In genomic region chr3:71428841-71429609, GRCh38 we compare ENCODE assay signal across 8 cellular contexts.
A peak's percentile ranks its signal among the peaks of the same experiment; 100 is the strongest.
DNase-seq lines count a peak whose midpoint lies in the region; ATAC-seq and TF ChIP-seq lines count a peak whose summit lies in the region.

No MANE protein-coding gene starts in this region.

- no peaks in the 10 kb centered on the region for H3K9me3 Mint-ChIP-seq in WTC11
- no peaks in the 10 kb centered on the region for H3K9me3 Mint-ChIP-seq in activated T-helper 1 cell treated with anti-CD3 and anti-CD28 coated beads, Interleukin-12 subunit alpha, Interleukin-12 subunit beta, Interleukin-2, Interleukin-4 antibody, amounts not matched to agents 30 ng/mL and 10 ng/mL and 1 ng/mL, durations not matched to agents 14 hours and 24 hours and 36 hours

- POLR2A ChIA-PET in WTC11 (lab: Charles Lee), result no interaction called here

- intact Hi-C loops in left ventricle myocardium inferior (cut with micrococcal nuclease) (no loop called here), posterior vena cava (cut with DNase I) (no loop called here)
- intact Hi-C loops in activated T-helper 1 cell treated with anti-CD3 and anti-CD28 coated beads, Interleukin-12 subunit alpha, Interleukin-12 subunit beta, Interleukin-2, Interleukin-4 antibody, amounts not matched to agents 30 ng/mL and 10 ng/mL and 1 ng/mL, durations not matched to agents 14 hours and 24 hours and 36 hours (cut with micrococcal nuclease), result no loop called here

- no peaks in the 10 kb centered on the region for H3K27me3 Mint-ChIP-seq in WTC11 (ENCODE audit: low read depth)
- H3K27me3 Mint-ChIP-seq in activated T-helper 1 cell treated with anti-CD3 and anti-CD28 coated beads, Interleukin-12 subunit alpha, Interleukin-12 subunit beta, Interleukin-2, Interleukin-4 antibody, amounts not matched to agents 30 ng/mL and 10 ng/mL and 1 ng/mL, durations not matched to agents 14 hours and 24 hours and 36 hours (ENCODE audit: insufficient read depth), result peaks cover 47% of the 10 kb centered on the region

- H3K4me3 ChIP-seq in left ventricle myocardium inferior, result peak overlapping the region; percentile 44
- H3K4me3 ChIP-seq in smooth muscle cell, result no peak overlapping the region

- peaks cover 13% of the 10 kb centered on the region for H3K79me2 ChIP-seq in smooth muscle cell (ENCODE audit: low read depth)

- ATAC-seq in WTC11, result no peak
- ATAC-seq in GM19035 (IDR thresholded peaks at IDR 0.05; ENCODE audit: unreplicated experiment), result no peak

- no peak overlapping the region for H3K4me3 Mint-ChIP-seq in WTC11
- no peak overlapping the region for H3K4me3 Mint-ChIP-seq in activated T-helper 1 cell treated with anti-CD3 and anti-CD28 coated beads, Interleukin-12 subunit alpha, Interleukin-12 subunit beta, Interleukin-2, Interleukin-4 antibody, amounts not matched to agents 30 ng/mL and 10 ng/mL and 1 ng/mL, durations not matched to agents 14 hours and 24 hours and 36 hours

- peak overlapping the region; percentile 50; the same call in 1 of the 2 replicates for H3K27ac Mint-ChIP-seq in WTC11
- no peak overlapping the region for H3K27ac Mint-ChIP-seq in activated T-helper 1 cell treated with anti-CD3 and anti-CD28 coated beads, Interleukin-12 subunit alpha, Interleukin-12 subunit beta, Interleukin-2, Interleukin-4 antibody, amounts not matched to agents 30 ng/mL and 10 ng/mL and 1 ng/mL, durations not matched to agents 14 hours and 24 hours and 36 hours

- peaks cover 46% of the 10 kb centered on the region for H3K4me1 Mint-ChIP-seq in WTC11
- peaks cover 7% of the 10 kb centered on the region for H3K4me1 Mint-ChIP-seq in activated T-helper 1 cell treated with anti-CD3 and anti-CD28 coated beads, Interleukin-12 subunit alpha, Interleukin-12 subunit beta, Interleukin-2, Interleukin-4 antibody, amounts not matched to agents 30 ng/mL and 10 ng/mL and 1 ng/mL, durations not matched to agents 14 hours and 24 hours and 36 hours (ENCODE audit: low read depth)

- H3K36me3 Mint-ChIP-seq in WTC11, result no peaks in the 10 kb centered on the region
- H3K36me3 Mint-ChIP-seq in activated T-helper 1 cell treated with anti-CD3 and anti-CD28 coated beads, Interleukin-12 subunit alpha, Interleukin-12 subunit beta, Interleukin-2, Interleukin-4 antibody, amounts not matched to agents 30 ng/mL and 10 ng/mL and 1 ng/mL, durations not matched to agents 14 hours and 24 hours and 36 hours (ENCODE audit: low read depth), result peaks cover 3% of the 10 kb centered on the region

- 80% methylated on average over 17 of the region's 17 CpGs for WGBS in smooth muscle cell (ENCODE audit: low lambda C conversion rate)

- H3K9ac ChIP-seq in smooth muscle cell (ENCODE audit: low read depth), result no peak overlapping the region

- H3K27ac ChIP-seq in left ventricle myocardium inferior (replicated peaks) (peak overlapping the region; percentile 63), smooth muscle cell (ENCODE audit: low read depth) (peak overlapping the region; percentile 42)

- H3K4me2 ChIP-seq in smooth muscle cell, result no peak overlapping the region

- H3K36me3 ChIP-seq in left ventricle myocardium inferior (no peaks in the 10 kb centered on the region), smooth muscle cell (ENCODE audit: low read depth) (no peaks in the 10 kb centered on the region)

- TF ChIP-seq CTCF in WTC11 (IDR thresholded peaks at IDR 0.05) (no peak), left ventricle myocardium inferior (IDR thresholded peaks at IDR 0.05; ENCODE audit: borderline replicate concordance) (no peak), smooth muscle cell (IDR thresholded peaks at IDR 0.05; ENCODE audit: borderline replicate concordance, insufficient read depth, poor library complexity, severe bottlenecking) (no peak)

- no peaks in the 10 kb centered on the region for H4K20me1 ChIP-seq in smooth muscle cell (ENCODE audit: low read depth)

- CTCF ChIA-PET in WTC11 (lab: Charles Lee), result interaction anchor here (1.0 to 1.3 kb wide), 3 partner anchors 13 to 33 kb away, joined by 3 to 5 read pairs (median 4); no protein-coding TSS in a partner anchor

- H3K9me3 ChIP-seq in left ventricle myocardium inferior (replicated peaks) (no peaks in the 10 kb centered on the region), smooth muscle cell (replicated peaks; ENCODE audit: low read depth) (no peaks in the 10 kb centered on the region)

- H3K27me3 ChIP-seq in left ventricle myocardium inferior (ENCODE audit: low read depth), result no peaks in the 10 kb centered on the region
- no peaks in the 10 kb centered on the region for H3K27me3 ChIP-seq in smooth muscle cell (ENCODE audit: low read depth)

- peaks cover 49% of the 10 kb centered on the region for H3K4me1 ChIP-seq in left ventricle myocardium inferior
- no peaks in the 10 kb centered on the region for H3K4me1 ChIP-seq in smooth muscle cell (ENCODE audit: low read depth)

- no peaks in the 10 kb centered on the region for H3F3A ChIP-seq in smooth muscle cell (ENCODE audit: low read depth)

- DNase-seq in DMS53 (lab: John Stamatoyannopoulos, UW) (peak; percentile 0), DMS53 treated with DMSO at 0.1 percent for 48 hours (lab: John Stamatoyannopoulos, UW; ENCODE audit: unreplicated experiment) (no peak), WTC11 (ENCODE audit: low spot score) (no peak), left ventricle myocardium inferior (peak; percentile 35), smooth muscle cell (lab: John Stamatoyannopoulos, UW; ENCODE audit: unreplicated experiment) (no peak), posterior vena cava (ENCODE audit: low spot score) (no peak)
- no peak for DNase-seq in activated T-helper 1 cell treated with anti-CD3 and anti-CD28 coated beads, Interleukin-12 subunit alpha, Interleukin-12 subunit beta, Interleukin-2, Interleukin-4 antibody, amounts not matched to agents 30 ng/mL and 10 ng/mL and 1 ng/mL, durations not matched to agents 14 hours and 24 hours and 36 hours (ENCODE audit: low spot score)

- no peak overlapping the region for H2AFZ ChIP-seq in smooth muscle cell (ENCODE audit: low read depth)

TF ChIP-seq in WTC11, 78 proteins besides CTCF, POLR2A, EP300 and RAD21 (continues in another document):
- TF ChIP-seq AFF4 (CRISPR knock-in tag; IDR thresholded peaks at IDR 0.05; ENCODE audit: borderline replicate concordance), result no peak
- TF ChIP-seq IRF2 (CRISPR knock-in tag; IDR thresholded peaks at IDR 0.05; ENCODE audit: borderline replicate concordance, low read depth), result no peak
- no peak for TF ChIP-seq HMGXB4 (CRISPR knock-in tag; IDR thresholded peaks at IDR 0.05)
- TF ChIP-seq JAZF1 (CRISPR knock-in tag; IDR thresholded peaks at IDR 0.05), result no peak
- no peak for TF ChIP-seq NFE2L1 (CRISPR knock-in tag; IDR thresholded peaks at IDR 0.05)
- no peak for TF ChIP-seq ZNF121 (CRISPR knock-in tag; IDR thresholded peaks at IDR 0.05)
- TF ChIP-seq ZNF138 (CRISPR knock-in tag; conservative IDR thresholded peaks at IDR 0.05), result no peak
- no peak for TF ChIP-seq RORB (CRISPR knock-in tag; IDR thresholded peaks at IDR 0.05)
- TF ChIP-seq ATF2 (CRISPR knock-in tag; IDR thresholded peaks at IDR 0.05; ENCODE audit: borderline replicate concordance, low read depth), result no peak
- TF ChIP-seq TP53 (CRISPR knock-in tag; IDR thresholded peaks at IDR 0.05), result no peak

Comparison
In these comparisons a context has a peak if more than half of its experiments do, and no peak if none do; other contexts are left out.
1. DNase-seq: peak in DMS53 (single experiment) and left ventricle myocardium inferior (single experiment); none in DMS53 treated with DMSO at 0.1 percent for 48 hours (single experiment), WTC11 (single experiment), smooth muscle cell (single experiment), activated T-helper 1 cell treated with anti-CD3 and anti-CD28 coated beads, Interleukin-12 subunit alpha, Interleukin-12 subunit beta, Interleukin-2, Interleukin-4 antibody, amounts not matched to agents 30 ng/mL and 10 ng/mL and 1 ng/mL, durations not matched to agents 14 hours and 24 hours and 36 hours (single experiment) and posterior vena cava (single experiment).